Comparison of ENCODE assay signal across 8 cellular contexts in genomic region chrX:120244395-120244734, GRCh38. TPM values are rescaled to one million over a fixed set of nuclear protein-coding genes. Genes with fewer than 3 reads are reported as not detected.
DNase-seq lines count a peak whose midpoint lies in the region; ATAC-seq and TF ChIP-seq lines count a peak whose summit lies in the region.

No MANE protein-coding gene starts in this region.

- H3K27ac ChIP-seq in HEK293 (ENCODE audit: extremely low read depth, low read depth, low read length) (peak overlapping the region; percentile 63; the same call in 1 of the 2 replicates), iPS-18a (ENCODE audit: low read length) (peak overlapping the region; percentile 59), substantia nigra (ENCODE audit: low read depth, low read length, poor library complexity, severe bottlenecking) (peak overlapping the region; percentile 47)

- H3K27ac Mint-ChIP-seq in activated CD8-positive, alpha-beta T cell treated with anti-CD3 and anti-CD28 coated beads, Interleukin-2, amount 10 ng/mL, durations not matched to agents 7 days and 5 days = peak overlapping the region; percentile 92

- POLR2A ChIA-PET in HEK293 (lab: Yijun Ruan, JAX) = no interaction called here
- POLR2A ChIA-PET in activated CD8-positive, alpha-beta T cell treated with anti-CD3 and anti-CD28 coated beads, Interleukin-2, amount 10 ng/mL, durations not matched to agents 7 days and 5 days (lab: Charles Lee) = no interaction called here

- DNase-seq in BE2C (no peak), substantia nigra (lab: John Stamatoyannopoulos, UW) (no peak), NCI-H526 treated with DMSO at 0.1 percent for 48 hours (lab: John Stamatoyannopoulos, UW) (no peak), OCI-M1 (lab: John Stamatoyannopoulos, UW) (no peak)
- DNase-seq in activated CD8-positive, alpha-beta T cell treated with anti-CD3 and anti-CD28 coated beads, Interleukin-2, amount 10 ng/mL, durations not matched to agents 7 days and 5 days = no peak
- DNase-seq in stimulated activated CD4-positive, alpha-beta T cell treated with anti-CD3 and anti-CD28 coated beads, Interleukin-4, amount 100 ng/mL, for 4 hours = no peak

- no peaks in the 10 kb centered on the region for H3K9me3 Mint-ChIP-seq in activated CD8-positive, alpha-beta T cell treated with anti-CD3 and anti-CD28 coated beads, Interleukin-2, amount 10 ng/mL, durations not matched to agents 7 days and 5 days (ENCODE audit: insufficient read depth)

- TF ChIP-seq CTCF in BE2C (IDR thresholded peaks at IDR 0.05; ENCODE audit: low read depth, low read length) (no peak), HEK293 (tag by site-specific recombination; IDR thresholded peaks at IDR 0.05) (no peak)

- H3K36me3 ChIP-seq in BE2C = no peaks in the 10 kb centered on the region
- peaks cover 0 to 3% of the 10 kb centered on the region in 2 experiments; a peak in 2 of 3 replicates for H3K36me3 ChIP-seq in HEK293 (ENCODE audit: control insufficient read depth in 2 of 2, insufficient read depth in 1 of 2, low read length in 2 of 2)
- no peaks in the 10 kb centered on the region for H3K36me3 ChIP-seq in iPS-18a (ENCODE audit: control insufficient read depth, low read depth, low read length)

- CTCF ChIA-PET in HEK293 (lab: Yijun Ruan, JAX) = interaction anchor here (1.1 to 1.7 kb wide), 2 partner anchors 18 to 31 kb away, joined by 5 read pairs; no protein-coding TSS in a partner anchor
- CTCF ChIA-PET in activated CD8-positive, alpha-beta T cell treated with anti-CD3 and anti-CD28 coated beads, Interleukin-2, amount 10 ng/mL, durations not matched to agents 7 days and 5 days (lab: Charles Lee) = interaction anchor here (0.8 kb wide), 2 partner anchors 30 to 65 kb away, joined by 3 to 4 read pairs; no protein-coding TSS in a partner anchor

- H3K4me1 Mint-ChIP-seq in activated CD8-positive, alpha-beta T cell treated with anti-CD3 and anti-CD28 coated beads, Interleukin-2, amount 10 ng/mL, durations not matched to agents 7 days and 5 days (ENCODE audit: low read depth) = peaks cover 29% of the 10 kb centered on the region

- H3K9ac ChIP-seq in iPS-18a (ENCODE audit: low read length) = peak overlapping the region; percentile 86

- H3K27me3 ChIP-seq in BE2C (no peaks in the 10 kb centered on the region), iPS-18a (ENCODE audit: control insufficient read depth, insufficient read depth, low read length) (peaks cover 18% of the 10 kb centered on the region)

- no peaks in the 10 kb centered on the region for H3K36me3 Mint-ChIP-seq in activated CD8-positive, alpha-beta T cell treated with anti-CD3 and anti-CD28 coated beads, Interleukin-2, amount 10 ng/mL, durations not matched to agents 7 days and 5 days (ENCODE audit: low read depth)

- H3K9me3 ChIP-seq in BE2C (no peaks in the 10 kb centered on the region), HEK293 (ENCODE audit: control insufficient read depth, insufficient read depth, low read depth, low read length) (no peaks in the 10 kb centered on the region), iPS-18a (ENCODE audit: control insufficient read depth, low read depth, low read length) (peaks cover 17% of the 10 kb centered on the region)

- no peaks in the 10 kb centered on the region for H3K4me1 ChIP-seq in BE2C
- peaks cover 2% of the 10 kb centered on the region; the same call in 1 of the 2 replicates for H3K4me1 ChIP-seq in HEK293 (ENCODE audit: control insufficient read depth, insufficient read depth, low read length)
- H3K4me1 ChIP-seq in iPS-18a (ENCODE audit: control insufficient read depth, low read depth, low read length) = no peaks in the 10 kb centered on the region

- H3K4me3 Mint-ChIP-seq in activated CD8-positive, alpha-beta T cell treated with anti-CD3 and anti-CD28 coated beads, Interleukin-2, amount 10 ng/mL, durations not matched to agents 7 days and 5 days = peak overlapping the region; percentile 88

- ATAC-seq in activated CD8-positive, alpha-beta T cell treated with anti-CD3 and anti-CD28 coated beads, Interleukin-2, amount 10 ng/mL, durations not matched to agents 7 days and 5 days = no peak

- no peaks in the 10 kb centered on the region for H3K27me3 Mint-ChIP-seq in activated CD8-positive, alpha-beta T cell treated with anti-CD3 and anti-CD28 coated beads, Interleukin-2, amount 10 ng/mL, durations not matched to agents 7 days and 5 days (ENCODE audit: low read depth)

- H3K4me3 ChIP-seq in BE2C (ENCODE audit: low read depth, low read length) (peak overlapping the region; percentile 83), HEK293 (ENCODE audit: low read depth, low read length) (peak overlapping the region; percentile 59), iPS-18a (ENCODE audit: low read length) (peak overlapping the region; percentile 82)

TF ChIP-seq in HEK293, 187 proteins besides CTCF, POLR2A, EP300 and RAD21 (continues in another document):
- no peak for TF ChIP-seq ZNF629 (tag by site-specific recombination; IDR thresholded peaks at IDR 0.05)
- peak; percentile 38; the same call in 1 of the 2 replicates for TF ChIP-seq ZNF366 (tag by site-specific recombination; conservative IDR thresholded peaks at IDR 0.05)
- no peak for TF ChIP-seq ZNF433 (tag by site-specific recombination; IDR thresholded peaks at IDR 0.05; ENCODE audit: low read depth)
- TF ChIP-seq ZNF292 (tag by site-specific recombination; IDR thresholded peaks at IDR 0.05; ENCODE audit: borderline replicate concordance, low read depth) = no peak
- TF ChIP-seq SETDB1 (IDR thresholded peaks at IDR 0.05; ENCODE audit: insufficient read length, low read length) = no peak
- TF ChIP-seq, protein P1, sequence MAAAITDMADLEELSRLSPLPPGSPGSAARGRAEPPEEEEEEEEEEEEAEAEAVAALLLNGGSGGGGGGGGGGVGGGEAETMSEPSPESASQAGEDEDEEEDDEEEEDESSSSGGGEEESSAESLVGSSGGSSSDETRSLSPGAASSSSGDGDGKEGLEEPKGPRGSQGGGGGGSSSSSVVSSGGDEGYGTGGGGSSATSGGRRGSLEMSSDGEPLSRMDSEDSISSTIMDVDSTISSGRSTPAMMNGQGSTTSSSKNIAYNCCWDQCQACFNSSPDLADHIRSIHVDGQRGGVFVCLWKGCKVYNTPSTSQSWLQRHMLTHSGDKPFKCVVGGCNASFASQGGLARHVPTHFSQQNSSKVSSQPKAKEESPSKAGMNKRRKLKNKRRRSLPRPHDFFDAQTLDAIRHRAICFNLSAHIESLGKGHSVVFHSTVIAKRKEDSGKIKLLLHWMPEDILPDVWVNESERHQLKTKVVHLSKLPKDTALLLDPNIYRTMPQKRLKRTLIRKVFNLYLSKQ (tag by site-specific recombination; IDR thresholded peaks at IDR 0.05; ENCODE audit: borderline replicate concordance) = no peak
- TF ChIP-seq, protein P2, sequence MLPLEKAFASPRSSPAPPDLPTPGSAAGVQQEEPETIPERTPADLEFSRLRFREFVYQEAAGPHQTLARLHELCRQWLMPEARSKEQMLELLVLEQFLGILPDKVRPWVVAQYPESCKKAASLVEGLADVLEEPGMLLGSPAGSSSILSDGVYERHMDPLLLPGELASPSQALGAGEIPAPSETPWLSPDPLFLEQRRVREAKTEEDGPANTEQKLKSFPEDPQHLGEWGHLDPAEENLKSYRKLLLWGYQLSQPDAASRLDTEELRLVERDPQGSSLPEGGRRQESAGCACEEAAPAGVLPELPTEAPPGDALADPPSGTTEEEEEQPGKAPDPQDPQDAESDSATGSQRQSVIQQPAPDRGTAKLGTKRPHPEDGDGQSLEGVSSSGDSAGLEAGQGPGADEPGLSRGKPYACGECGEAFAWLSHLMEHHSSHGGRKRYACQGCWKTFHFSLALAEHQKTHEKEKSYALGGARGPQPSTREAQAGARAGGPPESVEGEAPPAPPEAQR (tag by site-specific recombination; IDR thresholded peaks at IDR 0.05) = no peak
- no peak for TF ChIP-seq ZNF23 (tag by site-specific recombination; IDR thresholded peaks at IDR 0.05; ENCODE audit: borderline replicate concordance)
- no peak for TF ChIP-seq ZNF621 (tag by site-specific recombination; IDR thresholded peaks at IDR 0.05)
- TF ChIP-seq ZNF610 (tag by site-specific recombination; IDR thresholded peaks at IDR 0.05; ENCODE audit: borderline replicate concordance) = no peak
- TF ChIP-seq PRDM6 (tag by site-specific recombination; IDR thresholded peaks at IDR 0.05) = no peak
- TF ChIP-seq SP2 (tag by site-specific recombination; IDR thresholded peaks at IDR 0.05) = no peak
- peak; percentile 2; the same call in 1 of the 2 replicates for TF ChIP-seq ZNF146 (tag by site-specific recombination; IDR thresholded peaks at IDR 0.05)
- no peak for TF ChIP-seq ZNF274 (IDR thresholded peaks at IDR 0.05; ENCODE audit: low read length)
- TF ChIP-seq ZNF274 (tag by site-specific recombination; IDR thresholded peaks at IDR 0.05; ENCODE audit: borderline replicate concordance) = no peak
- no peak for TF ChIP-seq ZFP37 (tag by site-specific recombination; IDR thresholded peaks at IDR 0.05)
- no peak for TF ChIP-seq ATF2 (tag by site-specific recombination; IDR thresholded peaks at IDR 0.05; ENCODE audit: low read depth)

RNA-seq across cellular contexts. Expression of gene ZBTB33, which starts 6.2 kb away (rescaled TPM):
- polyA plus RNA-seq in BE2C (2012; ENCODE audit: insufficient read depth, insufficient read length, low read depth) = 10.3 TPM
- total RNA-seq in activated CD8-positive, alpha-beta T cell treated with anti-CD3 and anti-CD28 coated beads, Interleukin-2, amount 10 ng/mL, durations not matched to agents 7 days and 5 days = 10 to 100 TPM; 11.5 to 12.9 TPM
